ENCODE assay signal across 27 cellular contexts in genomic region chr15:33430564-33430963, GRCh38.
"Had no signal": no experiment of that assay in that cellular context is flagged by ENCODE, and none has a peak within 500 bp of the region (broad histone marks: within the 10 kb centered on the region; RNA-seq: fewer than 3 reads in every experiment).

No MANE protein-coding gene starts in this region.

- H3K27me3 ChIP-seq: neural progenitor cell, ovary, right lobe of liver, sigmoid colon, stomach, thyroid gland, tibial nerve, upper lobe of left lung, vagina had no signal

- H3K79me2 ChIP-seq: parathyroid adenoma had no signal

- H3K4me3 ChIP-seq: neural progenitor cell, ovary, psoas muscle, right lobe of liver, sigmoid colon, stomach, thoracic aorta, thyroid gland, tibial nerve, upper lobe of left lung, vagina had no signal

- H3K27ac ChIP-seq: neural progenitor cell, ovary, parathyroid adenoma, psoas muscle, right lobe of liver, sigmoid colon, stomach, thoracic aorta, thyroid gland, tibial nerve, upper lobe of left lung, vagina had no signal

- H3K9ac ChIP-seq: neural progenitor cell, parathyroid adenoma had no signal

- H2AFZ ChIP-seq: neural progenitor cell, parathyroid adenoma had no signal

- H3K9me3 ChIP-seq: ovary, psoas muscle, right lobe of liver, sigmoid colon, thoracic aorta, thyroid gland, upper lobe of left lung, vagina had no signal

- H3K36me3 ChIP-seq: neural progenitor cell, ovary, right lobe of liver, sigmoid colon, stomach, thoracic aorta, thyroid gland, tibial nerve, upper lobe of left lung, vagina had no signal

- H3K4me1 ChIP-seq: parathyroid adenoma, psoas muscle, right lobe of liver, sigmoid colon, stomach, thyroid gland, tibial nerve, upper lobe of left lung, vagina had no signal

- DNase-seq: nephron progenitor cell; occipital lobe; ovary; posterior cingulate gyrus; psoas muscle; right cardiac atrium; right lobe of liver; sigmoid colon; small intestine; stimulated activated CD4-positive, alpha-beta T cell treated with anti-CD3 and anti-CD28 coated beads, Interleukin-15, amount 100 ng/mL, for 24 hours; stimulated activated CD4-positive, alpha-beta T cell treated with anti-CD3 and anti-CD28 coated beads, Interleukin-2, amount 100 ng/mL, for 24 hours; stimulated activated CD4-positive, alpha-beta T cell treated with anti-CD3 and anti-CD28 coated beads, Interleukin-2, amount 100 ng/mL, for 48 hours; stimulated activated CD4-positive, alpha-beta T cell treated with anti-CD3 and anti-CD28 coated beads, Interleukin-4, amount 100 ng/mL, for 24 hours; stimulated activated naive B cell treated with anti-CD40 and anti-IgM and Interleukin-4, amounts not matched to agents 10 μg/mL and 1 μg/mL and 100 μg/mL, for 72 hours; stimulated activated naive CD4-positive, alpha-beta T cell treated with Interleukin-2 at 50 U/mL for 16 hours; stomach; thyroid gland; trophoblast cell; upper lobe of left lung had no signal

- ATAC-seq: natural killer cell treated with Interleukin-12 subunit alpha and Interleukin-12 subunit beta and Interleukin-15 and Interleukin-18, amount 100 ng/mL, for 72 hours; psoas muscle; right cardiac atrium; right lobe of liver; stimulated activated effector memory CD8-positive, alpha-beta T cell treated with anti-CD3 and anti-CD28 coated beads, Interleukin-12 subunit alpha, Interleukin-12 subunit beta, amount 100 ng/mL, for 72 hours; stimulated activated naive B cell treated with anti-CD40 and anti-IgM and Interleukin-4, amounts not matched to agents 10 μg/mL and 1 μg/mL and 100 μg/mL, for 72 hours had no signal

- FAIRE-seq: small intestine, urothelium cell line had no signal
